Comparison of ENCODE assay signal across 8 cellular contexts in genomic region chr1:156600733-156601121, GRCh38. TPM values are rescaled to one million over a fixed set of nuclear protein-coding genes. Genes with fewer than 3 reads are reported as not detected.
DNase-seq lines count a peak whose midpoint lies in the region; ATAC-seq and TF ChIP-seq lines count a peak whose summit lies in the region.

No MANE protein-coding gene starts in this region.

- peaks cover 28% of the 10 kb centered on the region for H3K4me1 Mint-ChIP-seq in dendritic cell treated with granulocyte-macrophage colony-stimulating factor and Interleukin-4, amounts not matched to agents 40 ng/mL and 50 ng/mL, for 4 days (ENCODE audit: low read depth)
- peaks cover 24 to 41% (median 36%) of the 10 kb centered on the region in 7 donors for H3K4me1 Mint-ChIP-seq in naive thymus-derived CD4-positive, alpha-beta T cell

- ATAC-seq in naive thymus-derived CD4-positive, alpha-beta T cell = no peak

- peaks cover 3% of the 10 kb centered on the region; the same call in 1 of the 2 replicates for H3K4me1 ChIP-seq in BE2C
- peaks cover 9 to 19% of the 10 kb centered on the region in 2 donors for H3K4me1 ChIP-seq in naive thymus-derived CD4-positive, alpha-beta T cell (ENCODE audit: control insufficient read depth in 2 of 2, insufficient read depth in 2 of 2, low read length in 2 of 2)

- no peaks in the 10 kb centered on the region for H3K9me3 ChIP-seq in BE2C
- H3K9me3 ChIP-seq in naive thymus-derived CD4-positive, alpha-beta T cell (ENCODE audit: control insufficient read depth in 2 of 3, low read length in 3 of 3) = no peaks in the 10 kb centered on the region

- POLR2A ChIA-PET in naive thymus-derived CD4-positive, alpha-beta T cell (lab: Charles Lee) = interaction anchor here (0.8 to 7.5 kb wide), 11 partner anchors 8 to 143 kb away, joined by 3 to 58 read pairs (median 4); partner anchors contain the start of genes MEF2D and NAXE

- no peak for DNase-seq in BE2C
- DNase-seq in LNCaP clone FGC (ENCODE audit: low read depth) = no peak
- DNase-seq in naive thymus-derived CD4-positive, alpha-beta T cell = peak in 1 of 9 donors; percentile 18
- no peak for DNase-seq in NCI-H1694 (lab: John Stamatoyannopoulos, UW)
- no peak for DNase-seq in nucleus accumbens (lab: John Stamatoyannopoulos, UW)
- DNase-seq in NCI-H748 treated with DMSO at 0.1 percent for 48 hours (lab: John Stamatoyannopoulos, UW) = no peak
- DNase-seq in GM13977 (ENCODE audit: low spot score) = no peak

- TF ChIP-seq CTCF in BE2C (IDR thresholded peaks at IDR 0.05; ENCODE audit: low read depth, low read length) = no peak
- TF ChIP-seq CTCF in LNCaP clone FGC (IDR thresholded peaks at IDR 0.05; ENCODE audit: control insufficient read depth, extremely low read depth, insufficient read depth) = no peak
- TF ChIP-seq CTCF in GM13977 (IDR thresholded peaks at IDR 0.05; ENCODE audit: extremely low read depth, insufficient read depth, missing control alignments) = no peak

- H3K27me3 Mint-ChIP-seq in dendritic cell treated with granulocyte-macrophage colony-stimulating factor and Interleukin-4, amounts not matched to agents 40 ng/mL and 50 ng/mL, for 4 days = no peaks in the 10 kb centered on the region
- no peaks in the 10 kb centered on the region for H3K27me3 Mint-ChIP-seq in naive thymus-derived CD4-positive, alpha-beta T cell

- intact Hi-C loops in dendritic cell treated with granulocyte-macrophage colony-stimulating factor and Interleukin-4, amounts not matched to agents 40 ng/mL and 50 ng/mL, for 4 days (cut with micrococcal nuclease) = loop anchor here (2.0 kb wide), 1 partner anchor 144 kb away; no protein-coding TSS in a partner anchor
- intact Hi-C loops in naive thymus-derived CD4-positive, alpha-beta T cell (cut with micrococcal nuclease) = loop anchor here (1.0 to 2.0 kb wide), 9 partner anchors 9 to 262 kb away; partner anchors contain the start of genes NAXE (in 2 of the 2), CCT3 (in 1 of the 2), MEF2D (in 1 of the 2) and TSACC (in 1 of the 2)

- no peaks in the 10 kb centered on the region for H3K9me3 Mint-ChIP-seq in dendritic cell treated with granulocyte-macrophage colony-stimulating factor and Interleukin-4, amounts not matched to agents 40 ng/mL and 50 ng/mL, for 4 days
- H3K9me3 Mint-ChIP-seq in naive thymus-derived CD4-positive, alpha-beta T cell = no peaks in the 10 kb centered on the region

- H3K4me3 Mint-ChIP-seq in dendritic cell treated with granulocyte-macrophage colony-stimulating factor and Interleukin-4, amounts not matched to agents 40 ng/mL and 50 ng/mL, for 4 days = peak overlapping the region; percentile 98
- H3K4me3 Mint-ChIP-seq in naive thymus-derived CD4-positive, alpha-beta T cell = peak overlapping the region; percentile 90 to 100 (median 93)

- H3K27ac Mint-ChIP-seq in dendritic cell treated with granulocyte-macrophage colony-stimulating factor and Interleukin-4, amounts not matched to agents 40 ng/mL and 50 ng/mL, for 4 days = peak overlapping the region; percentile 87
- H3K27ac Mint-ChIP-seq in naive thymus-derived CD4-positive, alpha-beta T cell = peak overlapping the region; percentile 92 to 99 (median 94)

- CTCF ChIA-PET in naive thymus-derived CD4-positive, alpha-beta T cell (lab: Charles Lee) = interaction anchor here (0.8 to 1.2 kb wide), 3 partner anchors 10 to 123 kb away, joined by 3 to 4 read pairs (median 3); no protein-coding TSS in a partner anchor

- peaks cover 40% of the 10 kb centered on the region for H3K36me3 Mint-ChIP-seq in dendritic cell treated with granulocyte-macrophage colony-stimulating factor and Interleukin-4, amounts not matched to agents 40 ng/mL and 50 ng/mL, for 4 days (ENCODE audit: low read depth)
- peaks cover 0 to 12% (median 8%) of the 10 kb centered on the region in 5 donors for H3K36me3 Mint-ChIP-seq in naive thymus-derived CD4-positive, alpha-beta T cell

- in situ Hi-C loops in GM13977 (cut with MboI; ENCODE audit: low pct_unique_long_range_greater_than_20kb, low sequenced_read_pairs, unreplicated experiment) = loop anchor here (10.0 kb wide), 1 partner anchor 146 kb away; no protein-coding TSS in a partner anchor

- H3K36me3 ChIP-seq in BE2C = peaks cover 41% of the 10 kb centered on the region
- peaks cover 0 to 34% (median 3%) of the 10 kb centered on the region in 3 experiments for H3K36me3 ChIP-seq in naive thymus-derived CD4-positive, alpha-beta T cell (ENCODE audit: control insufficient read depth in 2 of 3, insufficient read depth in 3 of 3, low read length in 3 of 3)

- no peaks in the 10 kb centered on the region for H3K27me3 ChIP-seq in BE2C
- no peaks in the 10 kb centered on the region for H3K27me3 ChIP-seq in naive thymus-derived CD4-positive, alpha-beta T cell (ENCODE audit: control insufficient read depth in 2 of 2, insufficient read depth in 2 of 2, low read length in 2 of 2)

- H3K4me3 ChIP-seq in BE2C (ENCODE audit: low read depth, low read length) (peak overlapping the region; percentile 82), LNCaP clone FGC (ENCODE audit: low read depth, low read length) (peak overlapping the region; percentile 62)
- H3K4me3 ChIP-seq in naive thymus-derived CD4-positive, alpha-beta T cell (ENCODE audit: low read length) = peak overlapping the region; percentile 68

- peak overlapping the region; percentile 86 for H3K27ac ChIP-seq in naive thymus-derived CD4-positive, alpha-beta T cell (ENCODE audit: low read depth, low read length)

RNA-seq across cellular contexts. Expression of gene GPATCH4, which starts 0.6 kb away (rescaled TPM):
- 162 TPM for polyA plus RNA-seq in BE2C (2012; ENCODE audit: insufficient read depth, insufficient read length, low read depth)
- total RNA-seq in naive thymus-derived CD4-positive, alpha-beta T cell = 10 to 100 TPM; 33.3 to 49.6 (median 39.1) TPM
- polyA plus RNA-seq in naive thymus-derived CD4-positive, alpha-beta T cell = 10 to 100 TPM; 46.5 to 59.1 TPM

RNA-seq across cellular contexts. Expression of gene NAXE, which starts 9.2 kb away (rescaled TPM):
- polyA plus RNA-seq in BE2C (2012; ENCODE audit: insufficient read depth, insufficient read length, low read depth) = 121 TPM
- total RNA-seq in naive thymus-derived CD4-positive, alpha-beta T cell = 10 to 100 TPM; 25.6 to 58.8 (median 40.7) TPM
- 100 to 1,000 TPM in 1 of 2 donors, 10 to 100 TPM in 1; 98.0 to 113 TPM for polyA plus RNA-seq in naive thymus-derived CD4-positive, alpha-beta T cell

RNA-seq across cellular contexts. Expression of gene HAPLN2, which starts 18.5 kb away (rescaled TPM):
- 0.86 TPM for polyA plus RNA-seq in BE2C (2012; ENCODE audit: insufficient read depth, insufficient read length, low read depth)
- total RNA-seq in naive thymus-derived CD4-positive, alpha-beta T cell = not detected
- not detected for polyA plus RNA-seq in naive thymus-derived CD4-positive, alpha-beta T cell

RNA-seq across cellular contexts. Expression of gene TTC24, which starts 21.2 kb away (rescaled TPM):
- not detected for polyA plus RNA-seq in BE2C (2012; ENCODE audit: insufficient read depth, insufficient read length, low read depth)
- total RNA-seq in naive thymus-derived CD4-positive, alpha-beta T cell = 10 to 100 TPM in 1 of 5 experiments, 1 to 10 TPM in 4; 2.8 to 10.2 (median 7.4) TPM
- polyA plus RNA-seq in naive thymus-derived CD4-positive, alpha-beta T cell = 1 to 10 TPM in 1 of 2 donors, under 1 TPM in 1; 0.97 to 1.5 TPM

RNA-seq across cellular contexts. Expression of gene IQGAP3, which starts 28.4 kb away (rescaled TPM):
- polyA plus RNA-seq in BE2C (2012; ENCODE audit: insufficient read depth, insufficient read length, low read depth) = 2.5 TPM
- 10 to 100 TPM in 1 of 5 experiments, under 1 TPM in 1, not detected in 3; 0.24 to 14.4 TPM for total RNA-seq in naive thymus-derived CD4-positive, alpha-beta T cell
- not detected for polyA plus RNA-seq in naive thymus-derived CD4-positive, alpha-beta T cell
